1 cellular context compared by ENCODE assay signal in genomic region chr7:6238309-6238925, GRCh38.
A peak's percentile ranks its signal among the peaks of the same experiment; 100 is the strongest.
TF ChIP-seq lines count a peak whose summit lies in the region.

No MANE protein-coding gene starts in this region.

TF ChIP-seq in HepG2, 621 proteins besides CTCF, POLR2A, EP300 and RAD21 (continued from another document and continues in another):
- TF ChIP-seq SKIL (CRISPR knock-in tag; IDR thresholded peaks at IDR 0.05; ENCODE audit: borderline replicate concordance) = no peak
- no peak for TF ChIP-seq ZNF761 (CRISPR knock-in tag; conservative IDR thresholded peaks at IDR 0.05)
- TF ChIP-seq MTA3 (CRISPR knock-in tag; IDR thresholded peaks at IDR 0.05) = no peak
- TF ChIP-seq ZNF713 (CRISPR knock-in tag; IDR thresholded peaks at IDR 0.05) = no peak
- 0 out of 2 replicates have a peak, but pooled peaks have one; percentile 25 for TF ChIP-seq HDAC1 (CRISPR knock-in tag; IDR thresholded peaks at IDR 0.05)
- 0 out of 2 replicates have a peak, but pooled peaks have one; percentile 49 for TF ChIP-seq ZFP1 (CRISPR knock-in tag; IDR thresholded peaks at IDR 0.05)
- TF ChIP-seq ZNF292 (CRISPR knock-in tag; IDR thresholded peaks at IDR 0.05; ENCODE audit: borderline replicate concordance, low read depth) = no peak
- peak; percentile 33; the same call in 1 of the 2 replicates for TF ChIP-seq HOXA5 (CRISPR knock-in tag; IDR thresholded peaks at IDR 0.05)
- no peak for TF ChIP-seq MED1 (CRISPR knock-in tag; IDR thresholded peaks at IDR 0.05)
- TF ChIP-seq ZNF513 (CRISPR knock-in tag; conservative IDR thresholded peaks at IDR 0.05) = no peak
- TF ChIP-seq ZNF430 (CRISPR knock-in tag; IDR thresholded peaks at IDR 0.05) = no peak
- TF ChIP-seq IRF1 (CRISPR knock-in tag; IDR thresholded peaks at IDR 0.05; ENCODE audit: low read depth) = no peak
- no peak for TF ChIP-seq GTF3A (CRISPR knock-in tag; conservative IDR thresholded peaks at IDR 0.05)
- no peak for TF ChIP-seq PBX2 (CRISPR knock-in tag; IDR thresholded peaks at IDR 0.05)
- no peak for TF ChIP-seq ZC3H13 (CRISPR knock-in tag; IDR thresholded peaks at IDR 0.05)
- no peak for TF ChIP-seq RFX3 (CRISPR knock-in tag; IDR thresholded peaks at IDR 0.05)
- no peak for TF ChIP-seq RELA (CRISPR knock-in tag; IDR thresholded peaks at IDR 0.05)
- no peak for TF ChIP-seq ZNF7 (CRISPR knock-in tag; IDR thresholded peaks at IDR 0.05)
- no peak for TF ChIP-seq ZNF256 (CRISPR knock-in tag; conservative IDR thresholded peaks at IDR 0.05)
- TF ChIP-seq TEAD2 (CRISPR knock-in tag; IDR thresholded peaks at IDR 0.05) = no peak
- peak; percentile 90 for TF ChIP-seq NFIC (IDR thresholded peaks at IDR 0.05; ENCODE audit: low read length)
- peak; percentile 88 for TF ChIP-seq BCL6 (CRISPR knock-in tag; IDR thresholded peaks at IDR 0.05)
- no peak for TF ChIP-seq ZNF34 (CRISPR knock-in tag; IDR thresholded peaks at IDR 0.05; ENCODE audit: borderline replicate concordance)
- no peak for TF ChIP-seq NAIF1 (CRISPR knock-in tag; IDR thresholded peaks at IDR 0.05; ENCODE audit: borderline replicate concordance)
- no peak for TF ChIP-seq GATA4 (IDR thresholded peaks at IDR 0.05; ENCODE audit: borderline replicate concordance, low read depth)
- no peak for TF ChIP-seq JUN (CRISPR knock-in tag; IDR thresholded peaks at IDR 0.05)
- TF ChIP-seq KLF9 (CRISPR knock-in tag; IDR thresholded peaks at IDR 0.05; ENCODE audit: low read depth) = no peak
- TF ChIP-seq ZNF460 (CRISPR knock-in tag; IDR thresholded peaks at IDR 0.05; ENCODE audit: borderline replicate concordance) = no peak
- no peak for TF ChIP-seq NONO (IDR thresholded peaks at IDR 0.05)
- TF ChIP-seq NONO (CRISPR knock-in tag; conservative IDR thresholded peaks at IDR 0.05) = no peak
- no peak for TF ChIP-seq HBP1 (CRISPR knock-in tag; IDR thresholded peaks at IDR 0.05; ENCODE audit: low read depth)
- no peak for TF ChIP-seq CREB3 (CRISPR knock-in tag; IDR thresholded peaks at IDR 0.05)
- no peak for TF ChIP-seq ZNF788 (CRISPR knock-in tag; IDR thresholded peaks at IDR 0.05; ENCODE audit: borderline replicate concordance)
- no peak for TF ChIP-seq HMG20B (CRISPR knock-in tag; conservative IDR thresholded peaks at IDR 0.05)
- TF ChIP-seq KDM5A (IDR thresholded peaks at IDR 0.05; ENCODE audit: borderline replicate concordance, low read length) = no peak
- TF ChIP-seq HNF4A (CRISPR knock-in tag; IDR thresholded peaks at IDR 0.05) = no peak
- TF ChIP-seq CEBPG (CRISPR knock-in tag; IDR thresholded peaks at IDR 0.05) = peak; percentile 82
- no peak for TF ChIP-seq DBP (CRISPR knock-in tag; IDR thresholded peaks at IDR 0.05; ENCODE audit: not compliant biosample characterization)
- no peak for TF ChIP-seq SP140L (CRISPR knock-in tag; IDR thresholded peaks at IDR 0.05; ENCODE audit: borderline replicate concordance)
- TF ChIP-seq ZNF260 (CRISPR knock-in tag; IDR thresholded peaks at IDR 0.05; ENCODE audit: borderline replicate concordance, low read depth) = no peak
- TF ChIP-seq ISL2 (CRISPR knock-in tag; IDR thresholded peaks at IDR 0.05) = peak; percentile 90
- no peak for TF ChIP-seq MEIS1 (CRISPR knock-in tag; IDR thresholded peaks at IDR 0.05; ENCODE audit: borderline replicate concordance)
- no peak for TF ChIP-seq AHR (CRISPR knock-in tag; IDR thresholded peaks at IDR 0.05)
- TF ChIP-seq MLLT10 (CRISPR knock-in tag; IDR thresholded peaks at IDR 0.05) = no peak
- TF ChIP-seq ZBTB40 (IDR thresholded peaks at IDR 0.05) = no peak
- TF ChIP-seq ZBTB40 (CRISPR knock-in tag; IDR thresholded peaks at IDR 0.05) = no peak
- no peak for TF ChIP-seq MLXIP (CRISPR knock-in tag; IDR thresholded peaks at IDR 0.05; ENCODE audit: borderline replicate concordance)
- no peak for TF ChIP-seq THYN1 (CRISPR knock-in tag; IDR thresholded peaks at IDR 0.05; ENCODE audit: borderline replicate concordance, low read depth)
